Comparison of ENCODE assay signal across 1 cellular context in the genomic region with DNA sequence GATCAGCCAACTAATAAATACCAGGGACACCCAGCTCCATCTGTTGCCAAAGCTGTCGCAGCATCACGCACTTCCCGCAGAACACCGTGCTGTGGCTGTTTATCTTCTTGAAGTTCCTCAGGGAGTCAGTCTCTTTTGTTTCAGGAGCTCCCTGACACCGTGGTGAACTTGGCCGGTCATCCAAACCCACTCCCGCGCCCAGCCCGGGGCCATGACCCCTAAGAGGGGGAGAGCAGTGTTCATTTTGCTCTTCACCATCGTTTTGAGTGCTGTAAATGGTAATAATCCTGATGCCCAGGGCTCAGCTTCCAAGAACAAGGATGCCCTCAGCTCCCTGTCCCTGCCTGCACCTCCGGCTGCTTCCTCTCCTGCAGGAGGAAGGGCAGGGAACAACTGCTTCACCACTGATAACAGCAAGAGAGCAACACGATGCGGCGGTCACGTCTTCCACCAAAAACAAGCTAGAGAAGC.
TF ChIP-seq lines count a peak whose summit lies in the region.

No MANE protein-coding gene starts in this region.

TF ChIP-seq in H1, 55 proteins besides CTCF, POLR2A, EP300 and RAD21 (continued from another document):
- TF ChIP-seq, protein P1, sequence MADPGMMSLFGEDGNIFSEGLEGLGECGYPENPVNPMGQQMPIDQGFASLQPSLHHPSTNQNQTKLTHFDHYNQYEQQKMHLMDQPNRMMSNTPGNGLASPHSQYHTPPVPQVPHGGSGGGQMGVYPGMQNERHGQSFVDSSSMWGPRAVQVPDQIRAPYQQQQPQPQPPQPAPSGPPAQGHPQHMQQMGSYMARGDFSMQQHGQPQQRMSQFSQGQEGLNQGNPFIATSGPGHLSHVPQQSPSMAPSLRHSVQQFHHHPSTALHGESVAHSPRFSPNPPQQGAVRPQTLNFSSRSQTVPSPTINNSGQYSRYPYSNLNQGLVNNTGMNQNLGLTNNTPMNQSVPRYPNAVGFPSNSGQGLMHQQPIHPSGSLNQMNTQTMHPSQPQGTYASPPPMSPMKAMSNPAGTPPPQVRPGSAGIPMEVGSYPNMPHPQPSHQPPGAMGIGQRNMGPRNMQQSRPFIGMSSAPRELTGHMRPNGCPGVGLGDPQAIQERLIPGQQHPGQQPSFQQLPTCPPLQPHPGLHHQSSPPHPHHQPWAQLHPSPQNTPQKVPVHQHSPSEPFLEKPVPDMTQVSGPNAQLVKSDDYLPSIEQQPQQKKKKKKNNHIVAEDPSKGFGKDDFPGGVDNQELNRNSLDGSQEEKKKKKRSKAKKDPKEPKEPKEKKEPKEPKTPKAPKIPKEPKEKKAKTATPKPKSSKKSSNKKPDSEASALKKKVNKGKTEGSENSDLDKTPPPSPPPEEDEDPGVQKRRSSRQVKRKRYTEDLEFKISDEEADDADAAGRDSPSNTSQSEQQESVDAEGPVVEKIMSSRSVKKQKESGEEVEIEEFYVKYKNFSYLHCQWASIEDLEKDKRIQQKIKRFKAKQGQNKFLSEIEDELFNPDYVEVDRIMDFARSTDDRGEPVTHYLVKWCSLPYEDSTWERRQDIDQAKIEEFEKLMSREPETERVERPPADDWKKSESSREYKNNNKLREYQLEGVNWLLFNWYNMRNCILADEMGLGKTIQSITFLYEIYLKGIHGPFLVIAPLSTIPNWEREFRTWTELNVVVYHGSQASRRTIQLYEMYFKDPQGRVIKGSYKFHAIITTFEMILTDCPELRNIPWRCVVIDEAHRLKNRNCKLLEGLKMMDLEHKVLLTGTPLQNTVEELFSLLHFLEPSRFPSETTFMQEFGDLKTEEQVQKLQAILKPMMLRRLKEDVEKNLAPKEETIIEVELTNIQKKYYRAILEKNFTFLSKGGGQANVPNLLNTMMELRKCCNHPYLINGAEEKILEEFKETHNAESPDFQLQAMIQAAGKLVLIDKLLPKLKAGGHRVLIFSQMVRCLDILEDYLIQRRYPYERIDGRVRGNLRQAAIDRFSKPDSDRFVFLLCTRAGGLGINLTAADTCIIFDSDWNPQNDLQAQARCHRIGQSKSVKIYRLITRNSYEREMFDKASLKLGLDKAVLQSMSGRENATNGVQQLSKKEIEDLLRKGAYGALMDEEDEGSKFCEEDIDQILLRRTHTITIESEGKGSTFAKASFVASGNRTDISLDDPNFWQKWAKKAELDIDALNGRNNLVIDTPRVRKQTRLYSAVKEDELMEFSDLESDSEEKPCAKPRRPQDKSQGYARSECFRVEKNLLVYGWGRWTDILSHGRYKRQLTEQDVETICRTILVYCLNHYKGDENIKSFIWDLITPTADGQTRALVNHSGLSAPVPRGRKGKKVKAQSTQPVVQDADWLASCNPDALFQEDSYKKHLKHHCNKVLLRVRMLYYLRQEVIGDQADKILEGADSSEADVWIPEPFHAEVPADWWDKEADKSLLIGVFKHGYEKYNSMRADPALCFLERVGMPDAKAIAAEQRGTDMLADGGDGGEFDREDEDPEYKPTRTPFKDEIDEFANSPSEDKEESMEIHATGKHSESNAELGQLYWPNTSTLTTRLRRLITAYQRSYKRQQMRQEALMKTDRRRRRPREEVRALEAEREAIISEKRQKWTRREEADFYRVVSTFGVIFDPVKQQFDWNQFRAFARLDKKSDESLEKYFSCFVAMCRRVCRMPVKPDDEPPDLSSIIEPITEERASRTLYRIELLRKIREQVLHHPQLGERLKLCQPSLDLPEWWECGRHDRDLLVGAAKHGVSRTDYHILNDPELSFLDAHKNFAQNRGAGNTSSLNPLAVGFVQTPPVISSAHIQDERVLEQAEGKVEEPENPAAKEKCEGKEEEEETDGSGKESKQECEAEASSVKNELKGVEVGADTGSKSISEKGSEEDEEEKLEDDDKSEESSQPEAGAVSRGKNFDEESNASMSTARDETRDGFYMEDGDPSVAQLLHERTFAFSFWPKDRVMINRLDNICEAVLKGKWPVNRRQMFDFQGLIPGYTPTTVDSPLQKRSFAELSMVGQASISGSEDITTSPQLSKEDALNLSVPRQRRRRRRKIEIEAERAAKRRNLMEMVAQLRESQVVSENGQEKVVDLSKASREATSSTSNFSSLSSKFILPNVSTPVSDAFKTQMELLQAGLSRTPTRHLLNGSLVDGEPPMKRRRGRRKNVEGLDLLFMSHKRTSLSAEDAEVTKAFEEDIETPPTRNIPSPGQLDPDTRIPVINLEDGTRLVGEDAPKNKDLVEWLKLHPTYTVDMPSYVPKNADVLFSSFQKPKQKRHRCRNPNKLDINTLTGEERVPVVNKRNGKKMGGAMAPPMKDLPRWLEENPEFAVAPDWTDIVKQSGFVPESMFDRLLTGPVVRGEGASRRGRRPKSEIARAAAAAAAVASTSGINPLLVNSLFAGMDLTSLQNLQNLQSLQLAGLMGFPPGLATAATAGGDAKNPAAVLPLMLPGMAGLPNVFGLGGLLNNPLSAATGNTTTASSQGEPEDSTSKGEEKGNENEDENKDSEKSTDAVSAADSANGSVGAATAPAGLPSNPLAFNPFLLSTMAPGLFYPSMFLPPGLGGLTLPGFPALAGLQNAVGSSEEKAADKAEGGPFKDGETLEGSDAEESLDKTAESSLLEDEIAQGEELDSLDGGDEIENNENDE (IDR thresholded peaks at IDR 0.05; ENCODE audit: insufficient replicate concordance, low read length) = no peak
- TF ChIP-seq POLR2AphosphoS5 (IDR thresholded peaks at IDR 0.05; ENCODE audit: low read depth, low read length) (no peak), CHD2 (IDR thresholded peaks at IDR 0.05; ENCODE audit: low read length) (no peak), EZH2 (IDR thresholded peaks at IDR 0.05; ENCODE audit: low read depth, low read length, severe bottlenecking) (no peak), TEAD4 (IDR thresholded peaks at IDR 0.05; ENCODE audit: low read depth, low read length) (no peak), SIX5 (IDR thresholded peaks at IDR 0.05; ENCODE audit: low read depth, low read length) (no peak), PHF8 (conservative IDR thresholded peaks at IDR 0.05; ENCODE audit: low read depth, low read length) (no peak), CBX8 (IDR thresholded peaks at IDR 0.05; ENCODE audit: borderline replicate concordance, low read depth, low read length) (no peak), KDM1A (IDR thresholded peaks at IDR 0.05; ENCODE audit: borderline replicate concordance, low read length) (no peak), BCL11A (IDR thresholded peaks at IDR 0.05; ENCODE audit: low read depth in 2 of 2, low read length in 2 of 2) (no peak), SUZ12 (IDR thresholded peaks at IDR 0.05; ENCODE audit: low read length) (no peak), KDM5A (IDR thresholded peaks at IDR 0.05; ENCODE audit: low read length) (no peak)
TF ChIP-seq in H1: peak in this region for 0.
